14 cellular contexts compared by ENCODE assay signal in genomic region chr1:9840176-9840575, GRCh38. TPM values are rescaled to one million over a fixed set of nuclear protein-coding genes. Genes with fewer than 3 reads are reported as not detected.
DNase-seq lines count a peak whose midpoint lies in the region; ATAC-seq and TF ChIP-seq lines count a peak whose summit lies in the region.
"Had no signal": no experiment of that assay in that cellular context is flagged by ENCODE, and none has a peak within 500 bp of the region (broad histone marks: within the 10 kb centered on the region; RNA-seq: fewer than 3 reads in every experiment).

No MANE protein-coding gene starts in this region.

- intact Hi-C loops in lower lobe of right lung (cut with DNase I), result no loop called here

- no peak overlapping the region for H3K4me3 ChIP-seq in lower lobe of right lung
- H3K4me3 ChIP-seq: thyroid gland had no signal

- H3K4me1 ChIP-seq in lower lobe of right lung, result peaks cover 16% of the 10 kb centered on the region

- TF ChIP-seq CTCF in VCaP (conservative IDR thresholded peaks at IDR 0.05) (no peak), lower lobe of right lung (IDR thresholded peaks at IDR 0.05) (no peak)

- H3K27ac ChIP-seq in VCaP, result peak overlapping the region; percentile 99; the same call in 1 of the 2 replicates
- no peak overlapping the region for H3K27ac ChIP-seq in lower lobe of right lung
- H3K27ac ChIP-seq: thyroid gland had no signal

- no peaks in the 10 kb centered on the region for H3K9me3 ChIP-seq in lower lobe of right lung
- H3K9me3 ChIP-seq: thyroid gland had no signal

- DNase-seq in DMS79 (lab: John Stamatoyannopoulos, UW) (peak; percentile 72), NCI-H2171 (lab: John Stamatoyannopoulos, UW) (peak; percentile 85), lower lobe of right lung (peak; percentile 9), SHP77 (lab: John Stamatoyannopoulos, UW) (no peak)
- DNase-seq in activated CD4-positive, alpha-beta T cell treated with anti-CD3 and anti-CD28 coated beads, Interleukin-2, amount 50 U/mL, for 1 hour, result no peak
- no peak for DNase-seq in effector CD8-positive, alpha-beta T cell (lab: John Stamatoyannopoulos, UW)
- DNase-seq: foreskin fibroblast; IMR-90; naive thymus-derived CD4-positive, alpha-beta T cell; RPMI8226; thyroid gland had no signal

- H3K27me3 ChIP-seq in lower lobe of right lung (ENCODE audit: low read depth), result no peaks in the 10 kb centered on the region
- H3K27me3 ChIP-seq: thyroid gland had no signal

- H3K36me3 ChIP-seq in lower lobe of right lung, result no peaks in the 10 kb centered on the region
- H3K36me3 ChIP-seq: thyroid gland had no signal

- ATAC-seq in lower lobe of right lung (no peak), GM21423 (IDR thresholded peaks at IDR 0.05; ENCODE audit: unreplicated experiment) (no peak)
- ATAC-seq: naive thymus-derived CD4-positive, alpha-beta T cell; stimulated activated effector memory CD8-positive, alpha-beta T cell treated with anti-CD3 and anti-CD28 coated beads, Interleukin-12 subunit alpha, Interleukin-12 subunit beta, amount 100 ng/mL, for 72 hours had no signal

RNA-seq across cellular contexts. Expression of gene CLSTN1, which starts 16.4 kb away (rescaled TPM):
- total RNA-seq in lower lobe of right lung, result 72.3 TPM

Comparison
In these comparisons a context has a peak if more than half of its experiments do, and no peak if none do; other contexts are left out.
1. DNase-seq: peak in DMS79 (single experiment), NCI-H2171 (single experiment) and lower lobe of right lung (single experiment); none in activated CD4-positive, alpha-beta T cell treated with anti-CD3 and anti-CD28 coated beads, Interleukin-2, amount 50 U/mL, for 1 hour (single experiment), SHP77 (0 of 2) and effector CD8-positive, alpha-beta T cell (single experiment).